ENCODE assay signal across 8 cellular contexts in genomic region chr10:110919349-110919931, GRCh38. TPM values are rescaled to one million over a fixed set of nuclear protein-coding genes. Genes with fewer than 3 reads are reported as not detected.
DNase-seq lines count a peak whose midpoint lies in the region; ATAC-seq lines count a peak whose summit lies in the region.

Gene SHOC2, plus strand, starts transcription at chr10:110919604. Its CDS starts 44,755 bp downstream, at chr10:110964359.

- intact Hi-C loops in left ventricle myocardium superior (cut with micrococcal nuclease), result no loop called here
- intact Hi-C loops in sciatic nerve (cut with DNase I), result no loop called here

- ATAC-seq in HG02973 (IDR thresholded peaks at IDR 0.05; ENCODE audit: unreplicated experiment), result peak; percentile 10
- peak; percentile 53 for ATAC-seq in left ventricle myocardium superior
- peak; percentile 16 for ATAC-seq in sciatic nerve

- DNase-seq in NCI-H2171 (lab: John Stamatoyannopoulos, UW), result peak; percentile 96
- no peak for DNase-seq in NCI-H2171 treated with DMSO at 0.1 percent for 48 hours (lab: John Stamatoyannopoulos, UW)
- peak; percentile 72 for DNase-seq in SHP77 treated with DMSO at 0.1 percent for 48 hours (lab: John Stamatoyannopoulos, UW)
- DNase-seq in activated naive CD8-positive, alpha-beta T cell treated with anti-CD3 and anti-CD28 coated beads, Interleukin-2, amount 50 U/mL, for 16 hours (ENCODE audit: low read depth, low spot score), result peak; percentile 96
- DNase-seq in left ventricle myocardium superior, result peak; percentile 99
- DNase-seq in sciatic nerve (ENCODE audit: low spot score), result peak; percentile 99
- DNase-seq in Kasumi-1 (lab: John Stamatoyannopoulos, UW), result no peak

RNA-seq across cellular contexts. Expression of gene SHOC2, which starts in this region (rescaled TPM):
- 42.7 TPM for total RNA-seq in left ventricle myocardium superior
- 71.4 TPM for total RNA-seq in sciatic nerve

Comparison
In these comparisons a context has a peak if more than half of its experiments do, and no peak if none do; other contexts are left out.
1. DNase-seq: peak in NCI-H2171 (single experiment), SHP77 treated with DMSO at 0.1 percent for 48 hours (single experiment), activated naive CD8-positive, alpha-beta T cell treated with anti-CD3 and anti-CD28 coated beads, Interleukin-2, amount 50 U/mL, for 16 hours (single experiment), left ventricle myocardium superior (single experiment) and sciatic nerve (single experiment); none in NCI-H2171 treated with DMSO at 0.1 percent for 48 hours (single experiment) and Kasumi-1 (0 of 2).
2. Peak in every context shown above with its lines, with median percentiles within 50 percentile points of each other: ATAC-seq.